Comparison of ENCODE assay signal across 10 cellular contexts in the genomic region with DNA sequence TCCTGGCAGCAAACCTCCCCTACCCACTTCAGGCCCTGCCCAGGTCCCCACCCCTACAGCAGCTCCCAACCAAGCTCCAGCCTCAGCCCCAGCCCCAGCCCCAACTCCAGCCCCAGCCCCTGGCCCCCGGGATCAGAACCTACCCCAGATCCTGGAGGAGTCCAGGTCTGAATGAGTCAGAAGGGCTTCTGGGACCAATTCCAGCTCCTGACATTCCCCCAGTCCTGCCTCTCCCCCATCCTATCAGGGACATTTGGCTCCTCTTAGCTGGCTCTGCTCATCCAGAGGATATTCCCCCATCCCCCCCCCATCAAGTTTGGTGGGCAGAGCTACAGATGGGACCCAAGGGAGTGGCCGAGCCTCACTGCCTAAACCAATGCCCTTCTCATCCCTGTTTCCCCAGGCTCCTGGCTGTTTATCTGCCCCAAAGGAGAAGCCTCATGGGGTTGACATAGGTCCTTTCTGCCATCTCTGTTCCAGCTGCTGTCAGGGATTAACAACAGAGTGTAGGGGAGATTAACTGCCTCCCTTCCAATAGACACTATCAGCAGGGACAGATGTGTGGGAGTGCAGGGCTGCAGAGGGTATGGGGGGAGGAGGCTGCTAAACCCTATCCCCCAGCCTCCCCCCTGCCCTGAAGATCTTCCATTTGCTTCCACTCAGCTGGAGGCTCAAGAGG. TPM values are rescaled to one million over a fixed set of nuclear protein-coding genes. Genes with fewer than 3 reads are reported as not detected.
DNase-seq lines count a peak whose midpoint lies in the region; ATAC-seq and TF ChIP-seq lines count a peak whose summit lies in the region.
"Had no signal": no experiment of that assay in that cellular context is flagged by ENCODE, and none has a peak within 500 bp of the region (broad histone marks: within the 10 kb centered on the region; RNA-seq: fewer than 3 reads in every experiment).

No MANE protein-coding gene starts in this region.

- H3K36me3 Mint-ChIP-seq in stimulated activated memory B cell treated with anti-CD40 and anti-IgM and Interleukin-4, amounts not matched to agents 10 μg/mL and 1 μg/mL and 100 μg/mL, for 72 hours = peaks cover 68% of the 10 kb centered on the region

- peaks cover 44% of the 10 kb centered on the region for H3K36me3 ChIP-seq in IMR-90 (ENCODE audit: control insufficient read depth, insufficient read depth, low read length)
- peaks cover 9 to 41% of the 10 kb centered on the region in 2 donors for H3K36me3 ChIP-seq in lung (ENCODE audit: control insufficient read depth in 2 of 2, insufficient read depth in 2 of 2, low read length in 2 of 2)

- H3K4me1 ChIP-seq in IMR-90 (ENCODE audit: control insufficient read depth, insufficient read depth, low read length) = peaks cover 3% of the 10 kb centered on the region; the same call in 1 of the 2 replicates
- H3K4me1 ChIP-seq in lung (ENCODE audit: control insufficient read depth in 2 of 2, insufficient read depth in 2 of 2, low read length in 2 of 2) = no peaks in the 10 kb centered on the region

- H3K9me3 Mint-ChIP-seq in stimulated activated memory B cell treated with anti-CD40 and anti-IgM and Interleukin-4, amounts not matched to agents 10 μg/mL and 1 μg/mL and 100 μg/mL, for 72 hours = no peaks in the 10 kb centered on the region

- WGBS in IMR-90 (ENCODE audit: extremely low coverage in 2 of 2, insufficient read length in 1 of 2), 2 experiments = no CpG with 5 or more reads among the region's 2 CpGs
- 71 to 100% methylated on average over 2 of the region's 2 CpGs for WGBS in lung, 2 donors

- no peak overlapping the region for H4K5ac ChIP-seq in IMR-90 (ENCODE audit: low read depth, low read length)

- dilution Hi-C loops in IMR-90 (cut with HindIII; ENCODE audit: low sequenced_read_pairs, unreplicated experiment) = no loop called here

- intact Hi-C loops in IMR-90 (cut with micrococcal nuclease) = no loop called here

- in situ Hi-C loops in IMR-90 (cut with MboI; ENCODE audit: low sequenced_read_pairs) = loop anchor here (25.0 kb wide), 1 partner anchor 613 kb away; no protein-coding TSS in a partner anchor

- H3K9me1 ChIP-seq in IMR-90 (ENCODE audit: insufficient read depth, low read length) = peaks cover 5% of the 10 kb centered on the region; the same call in 1 of the 2 replicates

- H3K27ac ChIP-seq in IMR-90 (ENCODE audit: insufficient read depth, low read length) = no peak overlapping the region
- H3K27ac ChIP-seq in lung (ENCODE audit: low read depth in 1 of 2, low read length in 1 of 2) = peak overlapping the region in 1 of 2 donors; percentile 33

- H2BK5ac ChIP-seq in IMR-90 (ENCODE audit: low read depth, low read length, poor library complexity, severe bottlenecking) = no peak overlapping the region

- no peak overlapping the region for H3K4me3 Mint-ChIP-seq in stimulated activated memory B cell treated with anti-CD40 and anti-IgM and Interleukin-4, amounts not matched to agents 10 μg/mL and 1 μg/mL and 100 μg/mL, for 72 hours

- TF ChIP-seq RAD21 in IMR-90 (IDR thresholded peaks at IDR 0.05; ENCODE audit: low read length) = no peak

- DNase-seq in AG10803 (ENCODE audit: low read depth) = peak; percentile 82
- peak; percentile 87 for DNase-seq in IMR-90
- peak; percentile 71 to 91 for DNase-seq in cardiac fibroblast (ENCODE audit: low read depth in 2 of 2)
- no peak for DNase-seq in lung (ENCODE audit: low spot score)
- no peak for DNase-seq in GM19238 (ENCODE audit: insufficient read length, low spot score)
- no peak for DNase-seq in NCI-H1694 treated with DMSO at 0.1 percent for 48 hours (lab: John Stamatoyannopoulos, UW)
- DNase-seq: central memory CD4-positive, alpha-beta T cell; nucleus accumbens had no signal

- TF ChIP-seq POLR2A in IMR-90 (IDR thresholded peaks at IDR 0.05; ENCODE audit: low read depth, low read length) = no peak

- no peak overlapping the region for H3K4me2 ChIP-seq in IMR-90 (ENCODE audit: low read depth, low read length)

- H2AK5ac ChIP-seq in IMR-90 (ENCODE audit: low read depth, low read length) = peak overlapping the region; percentile 11; the same call in 1 of the 2 replicates

- no peak overlapping the region for H2BK20ac ChIP-seq in IMR-90 (ENCODE audit: low read depth, low read length)

- H3K14ac ChIP-seq in IMR-90 (replicated peaks; ENCODE audit: low read depth, low read length) = no peak overlapping the region

- no peak overlapping the region for H3K4me3 ChIP-seq in AG10803 (ENCODE audit: low read length)
- no peak overlapping the region for H3K4me3 ChIP-seq in IMR-90 (ENCODE audit: insufficient read depth, low read depth, low read length)
- H3K4me3 ChIP-seq in cardiac fibroblast (replicated peaks in 1 of 2; ENCODE audit: low read depth in 2 of 2, low read length in 2 of 2) = no peak overlapping the region
- no peak overlapping the region for H3K4me3 ChIP-seq in lung

- no peaks in the 10 kb centered on the region for H3K27me3 Mint-ChIP-seq in stimulated activated memory B cell treated with anti-CD40 and anti-IgM and Interleukin-4, amounts not matched to agents 10 μg/mL and 1 μg/mL and 100 μg/mL, for 72 hours

- peak overlapping the region; percentile 80 for H2AK9ac ChIP-seq in IMR-90 (replicated peaks; ENCODE audit: low read depth, low read length, poor library complexity)

- H3K79me1 ChIP-seq in IMR-90 (ENCODE audit: low read depth in 1 of 2, low read length in 2 of 2) = no peaks in the 10 kb centered on the region

- BruUV-seq in IMR-90 (replicated peaks; lab: Mats Ljungman, UMichigan) = TSS peak; percentile 96

- TF ChIP-seq CTCF in AG10803 (conservative IDR thresholded peaks at IDR 0.05; ENCODE audit: low read length) = no peak
- no peak for TF ChIP-seq CTCF in IMR-90 (conservative IDR thresholded peaks at IDR 0.05; ENCODE audit: low read depth, low read length)
- TF ChIP-seq CTCF in cardiac fibroblast (IDR thresholded peaks at IDR 0.05; ENCODE audit: low read depth, low read length) = no peak
- TF ChIP-seq CTCF in lung (IDR thresholded peaks at IDR 0.05; ENCODE audit: control extremely low read depth, extremely low read depth) = no peak

- no peak overlapping the region for H4K91ac ChIP-seq in IMR-90 (ENCODE audit: insufficient read depth, low read depth, low read length)

- H3K18ac ChIP-seq in IMR-90 (ENCODE audit: low read depth, low read length) = no peak overlapping the region

- ATAC-seq in IMR-90 (ENCODE audit: low read depth) (peak; percentile 90), lung (ENCODE audit: insufficient read depth, low FRiP score) (peak; percentile 5), HG02938 (IDR thresholded peaks at IDR 0.05; ENCODE audit: unreplicated experiment) (no peak)
- no peak for ATAC-seq in stimulated activated memory B cell treated with anti-CD40 and anti-IgM and Interleukin-4, amounts not matched to agents 10 μg/mL and 1 μg/mL and 100 μg/mL, for 72 hours

- POLR2A ChIA-PET in IMR-90 (lab: Charles Lee; ENCODE audit: unreplicated experiment) = interaction anchor here (0.6 kb wide), 1 partner anchor 306 kb away, joined by 7 read pairs; no protein-coding TSS in a partner anchor

- no peak overlapping the region for H3K56ac ChIP-seq in IMR-90 (ENCODE audit: extremely low read depth, insufficient read depth, low read length)

- H4K20me1 ChIP-seq in IMR-90 (ENCODE audit: insufficient read depth, low read length) = no peaks in the 10 kb centered on the region; the same call in 1 of the 2 replicates

- H2BK120ac ChIP-seq in IMR-90 (ENCODE audit: low read depth, low read length) = no peak overlapping the region

- peak overlapping the region in 1 of 2 experiments; percentile 19; a peak in 1 of 4 replicates for H4K8ac ChIP-seq in IMR-90 (ENCODE audit: low read depth in 2 of 2, low read length in 2 of 2)

- H3K27me3 ChIP-seq in IMR-90 (ENCODE audit: control insufficient read depth, insufficient read depth, low read length) (no peaks in the 10 kb centered on the region), lung (ENCODE audit: control insufficient read depth, insufficient read depth) (no peaks in the 10 kb centered on the region)

- H2BK15ac ChIP-seq in IMR-90 (ENCODE audit: low read depth, low read length) = no peak overlapping the region

- peaks cover 26% of the 10 kb centered on the region for H3K4me1 Mint-ChIP-seq in stimulated activated memory B cell treated with anti-CD40 and anti-IgM and Interleukin-4, amounts not matched to agents 10 μg/mL and 1 μg/mL and 100 μg/mL, for 72 hours

- no peak overlapping the region for H3K9ac ChIP-seq in IMR-90 (ENCODE audit: low read depth, low read length)

- no peaks in the 10 kb centered on the region for H3K9me3 ChIP-seq in IMR-90 (ENCODE audit: control insufficient read depth, insufficient read depth, low read length)
- no peaks in the 10 kb centered on the region for H3K9me3 ChIP-seq in lung (ENCODE audit: control insufficient read depth in 2 of 2, insufficient read depth in 1 of 2, low read length in 1 of 2)

- CTCF ChIA-PET in IMR-90 (lab: Yijun Ruan, JAX) = interaction anchor here (0.6 kb wide), 1 partner anchor 16 kb away, joined by 3 read pairs; no protein-coding TSS in a partner anchor

- 0 out of 2 replicates have a peak overlapping the region, but pooled peaks have one; percentile 7 for H3K4ac ChIP-seq in IMR-90 (ENCODE audit: low read depth, low read length)

- no peak overlapping the region; the same call in 1 of the 2 replicates for H3K23ac ChIP-seq in IMR-90 (ENCODE audit: low read depth, low read length)

- no peak overlapping the region for H3K27ac Mint-ChIP-seq in stimulated activated memory B cell treated with anti-CD40 and anti-IgM and Interleukin-4, amounts not matched to agents 10 μg/mL and 1 μg/mL and 100 μg/mL, for 72 hours

- H2AFZ ChIP-seq in IMR-90 (replicated peaks; ENCODE audit: low read length, poor library complexity) = peak overlapping the region; percentile 53

RNA-seq across cellular contexts. Expression of a gene that starts 16.5 kb away (rescaled TPM):
- total RNA-seq in IMR-90 (2012; rRNA removed) (10.6 and 12.2 TPM in 2 replicates), lung (10 to 100 TPM in 1 of 2 donors, 1 to 10 TPM in 1; 9.9 to 12.5 TPM)
- polyA plus RNA-seq in IMR-90 (2012; rRNA removed) (72.2 and 77.0 TPM in 2 replicates), lung (1 to 10 TPM; 2.9 to 5.4 TPM)
- 58.1 and 68.2 TPM in 2 replicates for polyA plus RNA-seq in IMR-90 (2012; cell fraction: cytosol; rRNA removed)
- polyA plus RNA-seq in IMR-90 (2012; cell fraction: nucleus; rRNA removed; ENCODE audit: low replicate concordance) = 165 and 241 TPM in 2 replicates

RNA-seq across cellular contexts. Expression of a gene that starts 17.2 kb away (rescaled TPM):
- total RNA-seq in IMR-90 (2012; rRNA removed) = 0.36 and 0.56 TPM in 2 replicates
- 2.4 and 3.0 TPM in 2 replicates for polyA plus RNA-seq in IMR-90 (2012; rRNA removed)
- polyA plus RNA-seq in IMR-90 (2012; cell fraction: cytosol; rRNA removed) = 2.4 and 5.9 TPM in 2 replicates
- 6.1 and 16.6 TPM in 2 replicates for polyA plus RNA-seq in IMR-90 (2012; cell fraction: nucleus; rRNA removed; ENCODE audit: low replicate concordance)
- total RNA-seq in lung = 1 to 10 TPM in 1 of 2 donors, under 1 TPM in 1; 1.00 to 1.9 TPM
- 1 to 10 TPM in 1 of 2 donors, under 1 TPM in 1; 0.55 to 3.1 TPM for polyA plus RNA-seq in lung

RNA-seq across cellular contexts. Expression of a gene that starts 22.1 kb away (rescaled TPM):
- 2.5 and 2.9 TPM in 2 replicates for total RNA-seq in IMR-90 (2012; rRNA removed)
- polyA plus RNA-seq in IMR-90 (2012; rRNA removed) = 10.5 and 13.2 TPM in 2 replicates
- polyA plus RNA-seq in IMR-90 (2012; cell fraction: cytosol; rRNA removed) = 10.2 and 13.4 TPM in 2 replicates
- polyA plus RNA-seq in IMR-90 (2012; cell fraction: nucleus; rRNA removed; ENCODE audit: low replicate concordance) = 19.1 and 48.9 TPM in 2 replicates
- total RNA-seq in lung = 10 to 100 TPM; 23.9 to 30.2 TPM
- polyA plus RNA-seq in lung = 10 to 100 TPM; 21.2 to 22.0 TPM

RNA-seq across cellular contexts. Expression of a gene that starts 39.8 kb away (rescaled TPM):
- total RNA-seq in IMR-90 (2012; rRNA removed) (3.3 and 3.6 TPM in 2 replicates), lung (10 to 100 TPM; 13.0 to 22.0 TPM)
- polyA plus RNA-seq in IMR-90 (2012; rRNA removed) (19.4 and 24.6 TPM in 2 replicates), lung (10 to 100 TPM in 1 of 2 donors, 1 to 10 TPM in 1; 6.9 to 10.5 TPM)
- 12.0 and 21.3 TPM in 2 replicates for polyA plus RNA-seq in IMR-90 (2012; cell fraction: cytosol; rRNA removed)
- 102 and 132 TPM in 2 replicates for polyA plus RNA-seq in IMR-90 (2012; cell fraction: nucleus; rRNA removed; ENCODE audit: low replicate concordance)

RNA-seq across cellular contexts. Expression of a gene that starts 46.0 kb away (rescaled TPM):
- total RNA-seq in IMR-90 (2012; rRNA removed) (17.6 and 18.6 TPM in 2 replicates), lung (10 to 100 TPM; 33.6 to 53.2 TPM)
- polyA plus RNA-seq in IMR-90 (2012; rRNA removed) (21.1 and 27.3 TPM in 2 replicates), lung (10 to 100 TPM; 20.7 to 21.2 TPM)
- 5.7 and 10.6 TPM in 2 replicates for polyA plus RNA-seq in IMR-90 (2012; cell fraction: cytosol; rRNA removed)
- polyA plus RNA-seq in IMR-90 (2012; cell fraction: nucleus; rRNA removed; ENCODE audit: low replicate concordance) = 83.6 and 145 TPM in 2 replicates

Comparison
In these comparisons a context has a peak if more than half of its experiments do, and no peak if none do; other contexts are left out.
1. DNase-seq: peak in AG10803 (single experiment), IMR-90 (single experiment) and cardiac fibroblast (2 of 2); none in lung (single experiment), GM19238 (single experiment) and NCI-H1694 treated with DMSO at 0.1 percent for 48 hours (single experiment).
2. ATAC-seq: peak in IMR-90 (single experiment) and lung (single experiment); none in stimulated activated memory B cell treated with anti-CD40 and anti-IgM and Interleukin-4, amounts not matched to agents 10 μg/mL and 1 μg/mL and 100 μg/mL, for 72 hours (single experiment) and HG02938 (single experiment).